8 cellular contexts compared by ENCODE assay signal in the genomic region with DNA sequence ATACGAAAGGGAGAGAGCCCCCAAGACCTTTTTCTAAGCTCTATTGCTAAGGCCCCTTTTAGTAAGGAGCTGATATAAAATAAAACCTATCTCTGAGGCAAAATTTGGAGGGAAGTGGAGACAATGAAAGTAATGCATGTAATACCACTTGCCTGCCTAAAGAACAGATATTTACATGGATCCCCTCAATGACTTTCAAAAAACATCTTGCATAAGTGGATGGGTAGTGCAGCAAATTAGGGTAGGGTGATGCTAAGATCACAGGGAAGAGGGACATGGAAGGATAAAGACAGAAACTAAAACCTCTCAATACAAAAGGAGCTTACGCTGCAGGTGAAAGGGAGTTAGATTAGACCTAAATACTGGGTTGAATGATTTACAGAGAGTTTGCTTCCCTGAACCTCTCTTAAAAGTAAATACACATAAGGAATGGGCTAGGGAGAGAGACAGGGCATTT. TPM values are rescaled to one million over a fixed set of nuclear protein-coding genes. Genes with fewer than 3 reads are reported as not detected.
A peak's percentile ranks its signal among the peaks of the same experiment; 100 is the strongest.
DNase-seq lines count a peak whose midpoint lies in the region; ATAC-seq and TF ChIP-seq lines count a peak whose summit lies in the region.

No MANE protein-coding gene starts in this region.

- H3K27me3 ChIP-seq in esophagus (ENCODE audit: control insufficient read depth in 1 of 2, insufficient read depth in 2 of 2, low read length in 2 of 2) (no peaks in the 10 kb centered on the region), rectal smooth muscle tissue (ENCODE audit: control insufficient read depth, insufficient read depth, low read length) (no peaks in the 10 kb centered on the region)

- H3K4me3 ChIP-seq in GM12864 (ENCODE audit: low read depth, low read length), result peak overlapping the region; percentile 67
- peak overlapping the region in 1 of 2 donors; percentile 85 for H3K4me3 ChIP-seq in esophagus (ENCODE audit: low read depth in 1 of 2, low read length in 2 of 2)
- peak overlapping the region; percentile 83 for H3K4me3 ChIP-seq in rectal smooth muscle tissue (ENCODE audit: low read length)

- DNase-seq in GM12864 (ENCODE audit: low read depth) (no peak), RWPE1 (ENCODE audit: low spot score) (no peak), GM13977 (ENCODE audit: low spot score) (no peak), amniotic stem cell (lab: John Stamatoyannopoulos, UW) (no peak)

- ATAC-seq in GM19324 (IDR thresholded peaks at IDR 0.05; ENCODE audit: low FRiP score, unreplicated experiment) (no peak), HG03571 (IDR thresholded peaks at IDR 0.05; ENCODE audit: unreplicated experiment) (no peak)

- peaks cover 24 to 51% of the 10 kb centered on the region in 2 donors for H3K36me3 ChIP-seq in esophagus (ENCODE audit: control insufficient read depth in 2 of 2, insufficient read depth in 2 of 2, low read length in 1 of 2)
- H3K36me3 ChIP-seq in rectal smooth muscle tissue (ENCODE audit: control insufficient read depth, insufficient read depth, low read length), result peaks cover 39% of the 10 kb centered on the region

- in situ Hi-C loops in GM13977 (cut with MboI; ENCODE audit: low pct_unique_long_range_greater_than_20kb, low sequenced_read_pairs, unreplicated experiment), result no loop called here

- H3K4me1 ChIP-seq in esophagus (ENCODE audit: control insufficient read depth in 2 of 2, insufficient read depth in 2 of 2, low read length in 1 of 2), result peaks cover 3 to 8% of the 10 kb centered on the region in 2 donors
- peaks cover 13% of the 10 kb centered on the region for H3K4me1 ChIP-seq in rectal smooth muscle tissue (ENCODE audit: control insufficient read depth, insufficient read depth, low read length)

- WGBS in esophagus, 2 donors, result 63 to 76% methylated on average over 2 of the region's 2 CpGs

- no peak overlapping the region for H3K9ac ChIP-seq in rectal smooth muscle tissue (ENCODE audit: low read length)

- no peaks in the 10 kb centered on the region for H3K9me3 ChIP-seq in esophagus (ENCODE audit: control insufficient read depth in 2 of 2, insufficient read depth in 1 of 2, low read depth in 1 of 2, low read length in 1 of 2)

- no peak for TF ChIP-seq CTCF in GM12864 (IDR thresholded peaks at IDR 0.05; ENCODE audit: low read depth, low read length, missing control alignments)
- TF ChIP-seq CTCF in RWPE1 (conservative IDR thresholded peaks at IDR 0.05; ENCODE audit: low read depth), result no peak
- no peak for TF ChIP-seq CTCF in GM13977 (IDR thresholded peaks at IDR 0.05; ENCODE audit: extremely low read depth, insufficient read depth, missing control alignments)

- CTCF ChIA-PET in RWPE1 (lab: Yijun Ruan, JAX), result interaction anchor here (1.0 kb wide), 1 partner anchor 10 kb away, joined by 4 read pairs; the partner anchor contains the start of genes EIF2B4 and SNX17

- POLR2A ChIA-PET in RWPE1 (lab: Yijun Ruan, JAX; ENCODE audit: low non-redundant PET), result interaction anchor here (1.0 kb wide), 1 partner anchor 60 kb away, joined by 3 read pairs; no protein-coding TSS in a partner anchor

- peak overlapping the region; percentile 93 for H3K27ac ChIP-seq in RWPE1
- peak overlapping the region; percentile 87 to 95 for H3K27ac ChIP-seq in esophagus (ENCODE audit: low read depth in 2 of 2, low read length in 1 of 2)
- no peak overlapping the region for H3K27ac ChIP-seq in rectal smooth muscle tissue (ENCODE audit: low read depth, low read length)

RNA-seq across cellular contexts. Expression of gene ZNF513, which starts 1.1 kb away (rescaled TPM):
- polyA plus RNA-seq in esophagus, result 10 to 100 TPM; 20.0 to 34.5 TPM

RNA-seq across cellular contexts. Expression of gene SNX17, which starts 9.0 kb away (rescaled TPM):
- polyA plus RNA-seq in esophagus, result 10 to 100 TPM; 36.9 to 61.7 TPM

RNA-seq across cellular contexts. Expression of gene EIF2B4, which starts 9.3 kb away (rescaled TPM):
- 10 to 100 TPM; 44.1 to 55.5 TPM for polyA plus RNA-seq in esophagus

RNA-seq across cellular contexts. Expression of gene GTF3C2, which starts 22.8 kb away (rescaled TPM):
- polyA plus RNA-seq in esophagus, result 10 to 100 TPM; 41.5 to 43.8 TPM

RNA-seq across cellular contexts. Expression of gene PPM1G, which starts 30.0 kb away (rescaled TPM):
- 10 to 100 TPM; 40.3 to 65.0 TPM for polyA plus RNA-seq in esophagus
